8 cellular contexts compared by ENCODE assay signal in genomic region chr17:27559996-27560481, GRCh38.
DNase-seq lines count a peak whose midpoint lies in the region; ATAC-seq and TF ChIP-seq lines count a peak whose summit lies in the region.

No MANE protein-coding gene starts in this region.

- H3K36me3 Mint-ChIP-seq in GM23338 (ENCODE audit: low read depth) (peaks cover 9% of the 10 kb centered on the region), T-helper 17 cell (ENCODE audit: low read depth) (peaks cover 9% of the 10 kb centered on the region)

- DNase-seq in GM23338 (ENCODE audit: low spot score) = no peak
- DNase-seq in left ventricle myocardium inferior = peak; percentile 75
- DNase-seq in smooth muscle cell of the brain vasculature (ENCODE audit: low read depth, low spot score) = peak; percentile 71
- no peak for DNase-seq in NOMO-1 (lab: John Stamatoyannopoulos, UW; ENCODE audit: unreplicated experiment in 2 of 2)
- no peak for DNase-seq in T-helper 17 cell
- no peak for DNase-seq in SW 1271 (lab: John Stamatoyannopoulos, UW)

- H2AFZ ChIP-seq in GM23338 = no peak overlapping the region

- H3K4me3 ChIP-seq in GM23338 = no peak overlapping the region
- peak overlapping the region; percentile 54 for H3K4me3 ChIP-seq in left ventricle myocardium inferior

- 0 out of 2 replicates have a peak overlapping the region, but pooled peaks have one; percentile 55 for H3K27ac ChIP-seq in GM23338 (ENCODE audit: low read depth)
- H3K27ac ChIP-seq in VCaP = peak overlapping the region; percentile 13; the same call in 1 of the 2 replicates
- peak overlapping the region; percentile 83 for H3K27ac ChIP-seq in left ventricle myocardium inferior (replicated peaks)

- H3K27ac Mint-ChIP-seq in GM23338 (peak overlapping the region; percentile 72), T-helper 17 cell (no peak overlapping the region)

- H3K9me2 ChIP-seq in GM23338 (ENCODE audit: insufficient read depth) = no peaks in the 10 kb centered on the region

- no peaks in the 10 kb centered on the region for H3F3A ChIP-seq in GM23338 (replicated peaks; ENCODE audit: low read depth)

- H3K9me3 Mint-ChIP-seq in GM23338 = peaks cover 3% of the 10 kb centered on the region; the same call in 2 of the 3 replicates

- H3K4me1 ChIP-seq in GM23338 (ENCODE audit: insufficient read depth) (peaks cover 2% of the 10 kb centered on the region; the same call in 1 of the 2 replicates), left ventricle myocardium inferior (peaks cover 50% of the 10 kb centered on the region)

- H3K27me3 Mint-ChIP-seq in GM23338 (ENCODE audit: insufficient read depth, low read depth, poor library complexity) (peaks cover 10% of the 10 kb centered on the region), T-helper 17 cell (no peaks in the 10 kb centered on the region)

- peaks cover 4% of the 10 kb centered on the region; the same call in 1 of the 2 replicates for H3K79me2 ChIP-seq in GM23338 (replicated peaks; ENCODE audit: insufficient read depth)

- H3K4me2 ChIP-seq in GM23338 = no peak overlapping the region

- H4K20me1 ChIP-seq in GM23338 (replicated peaks; ENCODE audit: insufficient read depth) = no peaks in the 10 kb centered on the region

- TF ChIP-seq CTCF in GM23338 (conservative IDR thresholded peaks at IDR 0.05; ENCODE audit: low read depth in 2 of 2) (no peak), VCaP (conservative IDR thresholded peaks at IDR 0.05) (no peak), left ventricle myocardium inferior (IDR thresholded peaks at IDR 0.05; ENCODE audit: borderline replicate concordance) (no peak)

- H3K36me3 ChIP-seq in GM23338 (ENCODE audit: insufficient read depth) = no peaks in the 10 kb centered on the region
- no peaks in the 10 kb centered on the region for H3K36me3 ChIP-seq in left ventricle myocardium inferior

- peak; percentile 42 for ATAC-seq in GM23338
- no peak for ATAC-seq in GM21529 (IDR thresholded peaks at IDR 0.05; ENCODE audit: unreplicated experiment)
- ATAC-seq in T-helper 17 cell = no peak

- H3K4me1 Mint-ChIP-seq in GM23338 = peaks cover 16% of the 10 kb centered on the region
- peaks cover 18% of the 10 kb centered on the region for H3K4me1 Mint-ChIP-seq in T-helper 17 cell

- H3K9me3 ChIP-seq in left ventricle myocardium inferior (replicated peaks) = no peaks in the 10 kb centered on the region
- H3K9me3 ChIP-seq in T-helper 17 cell (ENCODE audit: control insufficient read depth, low read length, poor library complexity, severe bottlenecking) = no peaks in the 10 kb centered on the region

- no peaks in the 10 kb centered on the region for H3K27me3 ChIP-seq in GM23338 (ENCODE audit: insufficient read depth)
- no peaks in the 10 kb centered on the region for H3K27me3 ChIP-seq in left ventricle myocardium inferior (ENCODE audit: low read depth)

- no peak overlapping the region for H3K4me3 Mint-ChIP-seq in GM23338
- H3K4me3 Mint-ChIP-seq in T-helper 17 cell = no peak overlapping the region

- intact Hi-C loops in left ventricle myocardium inferior (cut with micrococcal nuclease) = no loop called here

TF ChIP-seq in GM23338, 12 proteins besides CTCF, POLR2A, EP300 and RAD21 (continues in another document):
- TF ChIP-seq STAT1 (IDR thresholded peaks at IDR 0.05; ENCODE audit: unreplicated experiment) (no peak), CREB1 (CRISPR knock-in tag; IDR thresholded peaks at IDR 0.05; ENCODE audit: low read depth) (no peak), EZH2phosphoT487 (IDR thresholded peaks at IDR 0.05; ENCODE audit: unreplicated experiment) (no peak), ZNF462 (CRISPR knock-in tag; IDR thresholded peaks at IDR 0.05) (no peak), NANOG (IDR thresholded peaks at IDR 0.05; ENCODE audit: borderline replicate concordance) (no peak), EZH2 (IDR thresholded peaks at IDR 0.05; ENCODE audit: low read depth, unreplicated experiment) (no peak), ZNF331 (CRISPR knock-in tag; IDR thresholded peaks at IDR 0.05; ENCODE audit: low read depth) (no peak), POLR2AphosphoS5 (IDR thresholded peaks at IDR 0.05; ENCODE audit: low read depth) (no peak), ZNF114 (CRISPR knock-in tag; IDR thresholded peaks at IDR 0.05) (no peak)
- TF ChIP-seq, protein P1, sequence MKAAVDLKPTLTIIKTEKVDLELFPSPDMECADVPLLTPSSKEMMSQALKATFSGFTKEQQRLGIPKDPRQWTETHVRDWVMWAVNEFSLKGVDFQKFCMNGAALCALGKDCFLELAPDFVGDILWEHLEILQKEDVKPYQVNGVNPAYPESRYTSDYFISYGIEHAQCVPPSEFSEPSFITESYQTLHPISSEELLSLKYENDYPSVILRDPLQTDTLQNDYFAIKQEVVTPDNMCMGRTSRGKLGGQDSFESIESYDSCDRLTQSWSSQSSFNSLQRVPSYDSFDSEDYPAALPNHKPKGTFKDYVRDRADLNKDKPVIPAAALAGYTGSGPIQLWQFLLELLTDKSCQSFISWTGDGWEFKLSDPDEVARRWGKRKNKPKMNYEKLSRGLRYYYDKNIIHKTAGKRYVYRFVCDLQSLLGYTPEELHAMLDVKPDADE (IDR thresholded peaks at IDR 0.05) = no peak

Comparison
In these comparisons a context has a peak if more than half of its experiments do, and no peak if none do; other contexts are left out.
1. DNase-seq: peak in left ventricle myocardium inferior (single experiment) and smooth muscle cell of the brain vasculature (single experiment); none in GM23338 (single experiment), NOMO-1 (0 of 2), T-helper 17 cell (0 of 3) and SW 1271 (0 of 2).
2. H3K27ac ChIP-seq: peak in every context shown above with its lines; median percentile 83 in left ventricle myocardium inferior; 55 in GM23338; 13 in VCaP.